ENCODE assay signal across 15 cellular contexts in genomic region chr12:10446052-10446451, GRCh38. TPM values are rescaled to one million over a fixed set of nuclear protein-coding genes. Genes with fewer than 3 reads are reported as not detected.
"Had no signal": no experiment of that assay in that cellular context is flagged by ENCODE, and none has a peak within 500 bp of the region (broad histone marks: within the 10 kb centered on the region; RNA-seq: fewer than 3 reads in every experiment).

No MANE protein-coding gene starts in this region.

RNA-seq across cellular contexts. Expression of gene KLRC1, which starts 7.1 kb away (rescaled TPM):
- total RNA-seq: endodermal cell; foreskin keratinocyte; hepatocyte; kidney epithelial cell; lung microvascular endothelial cell; occipital lobe; sigmoid colon; suprapubic skin; T-helper 2 cell treated with Interferon-gamma antibody and Interleukin-4, amounts not matched to agents 100 ng/mL and 5 ng/mL, for 36 hours had no signal

RNA-seq across cellular contexts. Expression of gene KLRC2, which starts 10.2 kb away (rescaled TPM):
- total RNA-seq: activated naive CD4-positive, alpha-beta T cell treated with anti-CD3 and anti-CD28 coated beads for 36 hours; cardiac septum; endodermal cell; foreskin keratinocyte; kidney epithelial cell; lung microvascular endothelial cell; renal cortical epithelial cell; T-helper 2 cell treated with Interferon-gamma antibody and Interleukin-4, amounts not matched to agents 100 ng/mL and 5 ng/mL, for 36 hours had no signal

RNA-seq across cellular contexts. Expression of gene KLRC3, which starts 25.7 kb away (rescaled TPM):
- total RNA-seq: activated naive CD4-positive, alpha-beta T cell treated with anti-CD3 and anti-CD28 coated beads for 36 hours; cardiac septum; endodermal cell; foreskin keratinocyte; hepatocyte; kidney epithelial cell; left lung; lung microvascular endothelial cell; renal cortical epithelial cell; sigmoid colon; suprapubic skin; T-helper 2 cell treated with Interferon-gamma antibody and Interleukin-4, amounts not matched to agents 100 ng/mL and 5 ng/mL, for 36 hours; transverse colon; vagina had no signal

RNA-seq across cellular contexts. Expression of gene KLRC4, which starts 36.5 kb away (rescaled TPM):
- total RNA-seq: activated naive CD4-positive, alpha-beta T cell treated with anti-CD3 and anti-CD28 coated beads for 36 hours; cardiac septum; endodermal cell; foreskin keratinocyte; hepatocyte; kidney epithelial cell; lung microvascular endothelial cell; occipital lobe; renal cortical epithelial cell; suprapubic skin; T-helper 2 cell treated with Interferon-gamma antibody and Interleukin-4, amounts not matched to agents 100 ng/mL and 5 ng/mL, for 36 hours; vagina had no signal

RNA-seq across cellular contexts. Expression of gene KLRK1, which starts 56.2 kb away (rescaled TPM):
- total RNA-seq: foreskin keratinocyte, hepatocyte, kidney epithelial cell, lung microvascular endothelial cell, occipital lobe, renal cortical epithelial cell had no signal
